ENCODE assay signal across 9 cellular contexts in the genomic region with DNA sequence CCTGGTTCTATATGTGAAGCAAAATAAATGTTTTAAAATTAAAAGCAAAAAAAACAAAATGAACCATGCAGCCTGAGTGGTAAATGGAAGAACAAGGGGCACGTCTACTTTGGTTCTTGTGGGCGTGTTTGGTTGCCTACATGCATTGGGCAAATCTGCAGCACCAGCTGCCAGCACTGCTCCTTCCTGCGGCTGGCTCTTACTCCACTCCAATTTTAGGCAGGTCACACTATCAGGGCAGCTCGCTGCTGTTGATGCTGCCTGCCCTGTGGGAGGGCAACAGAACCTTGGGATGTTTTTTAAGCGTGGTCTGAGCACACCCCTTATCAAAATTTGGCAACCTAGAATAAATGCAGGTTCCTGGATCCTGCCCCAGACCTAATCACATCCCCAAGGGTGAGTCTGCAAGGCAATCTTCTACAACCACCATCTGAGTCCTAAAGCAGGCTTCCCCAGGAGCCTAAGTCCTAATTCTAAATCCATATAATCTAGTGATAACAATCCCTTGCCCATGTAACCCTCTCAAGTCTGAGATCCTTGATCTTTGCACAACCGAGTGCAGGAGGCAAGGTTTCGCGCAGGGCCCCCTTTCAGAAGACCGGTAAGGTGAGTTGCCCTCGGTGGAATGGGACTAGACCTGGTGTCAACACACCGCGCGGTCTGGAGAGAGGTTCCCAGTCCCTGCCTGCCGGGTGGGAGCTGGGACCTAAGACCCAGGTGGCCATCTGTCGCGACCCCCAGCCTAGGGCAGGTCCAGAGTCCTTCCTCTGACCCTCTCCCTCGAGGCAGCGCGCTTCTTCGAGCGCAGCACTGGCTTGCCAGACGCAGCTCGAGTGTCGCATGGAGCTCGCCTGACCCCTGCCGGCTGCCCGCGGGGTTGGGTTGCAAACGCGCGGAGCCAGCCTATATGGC. TPM values are rescaled to one million over a fixed set of nuclear protein-coding genes. Genes with fewer than 3 reads are reported as not detected.
DNase-seq lines count a peak whose midpoint lies in the region; ATAC-seq, FAIRE-seq and TF ChIP-seq lines count a peak whose summit lies in the region.
"Had no signal": no experiment of that assay in that cellular context is flagged by ENCODE, and none has a peak within 500 bp of the region (broad histone marks: within the 10 kb centered on the region; RNA-seq: fewer than 3 reads in every experiment).

No MANE protein-coding gene starts in this region.

- no peak for ATAC-seq in HG03469 (IDR thresholded peaks at IDR 0.05; ENCODE audit: unreplicated experiment)

- FAIRE-seq in GM19239 (lab: Jason Lieb, UNC) = no peak
- FAIRE-seq in small intestine (lab: Jason Lieb, UNC) = no peak

- H3K27me3 ChIP-seq in BJ (ENCODE audit: control insufficient read depth, insufficient read depth, low read length) (no peaks in the 10 kb centered on the region), small intestine (ENCODE audit: control insufficient read depth in 2 of 2, insufficient read depth in 2 of 2, low read length in 2 of 2) (no peaks in the 10 kb centered on the region)

- no peak overlapping the region for H3K4me3 ChIP-seq in BJ (ENCODE audit: low read depth, low read length)
- H3K4me3 ChIP-seq in small intestine (ENCODE audit: low read depth in 1 of 2, low read length in 2 of 2) = no peak overlapping the region

- peak overlapping the region in 1 of 2 donors; percentile 66 for H3K27ac ChIP-seq in small intestine (ENCODE audit: low read depth in 1 of 2, low read length in 1 of 2)
- H3K27ac ChIP-seq: KMS-11 had no signal

- H3K9me3 ChIP-seq in small intestine (ENCODE audit: control insufficient read depth, low read depth) = no peaks in the 10 kb centered on the region

- 5 to 12% (median 9%) methylated on average over 31 of the region's 31 CpGs for WGBS in small intestine, 3 donors

- POLR2A ChIA-PET in BJ (lab: Charles Lee) = no interaction called here

- DNase-seq in BJ (ENCODE audit: low read depth) = no peak
- peak; percentile 95 for DNase-seq in GM19239 (ENCODE audit: insufficient read length, low spot score)
- peak; percentile 78 for DNase-seq in T-helper 9 cell
- DNase-seq in anterior cingulate cortex (lab: John Stamatoyannopoulos, UW) = peak in 54 of 58 donors; percentile 27 to 83 (median 60)
- peak; percentile 40 to 63 for DNase-seq in hippocampal formation (lab: John Stamatoyannopoulos, UW)
- peak; percentile 73 for DNase-seq in small intestine

- CTCF ChIA-PET in BJ (lab: Yijun Ruan, JAX) = interaction anchor here (0.8 to 7.8 kb wide), 29 partner anchors 9 to 211 kb away, joined by 3 to 64 read pairs (median 5); a partner anchor contains a TSS

- H3K36me3 ChIP-seq in BJ (ENCODE audit: control insufficient read depth, insufficient read depth, low read length) (no peaks in the 10 kb centered on the region; the same call in 1 of the 2 replicates), small intestine (ENCODE audit: control insufficient read depth in 2 of 2, insufficient read depth in 2 of 2, low read length in 2 of 2) (no peaks in the 10 kb centered on the region)

- no peaks in the 10 kb centered on the region for H3K4me1 ChIP-seq in small intestine (ENCODE audit: control insufficient read depth in 2 of 2, insufficient read depth in 1 of 2, low read depth in 1 of 2, low read length in 1 of 2)

- peak; percentile 99 for TF ChIP-seq CTCF in BJ (IDR thresholded peaks at IDR 0.05; ENCODE audit: insufficient read depth, low read depth, low read length)
- TF ChIP-seq CTCF in LNCAP (IDR thresholded peaks at IDR 0.05) = peak; percentile 96

RNA-seq across cellular contexts. Expression of a gene that starts 15.9 kb away (rescaled TPM):
- polyA plus RNA-seq in BJ (2011; rRNA removed) (48.6 and 63.9 TPM in 2 replicates), small intestine (10 to 100 TPM; 20.0 to 58.3 (median 22.8) TPM)
- polyA minus RNA-seq in BJ (2011; rRNA and poly(A)+ RNA removed) = 36.4 and 62.5 TPM in 2 replicates

RNA-seq across cellular contexts. Expression of a gene that starts 19.3 kb away (rescaled TPM):
- polyA plus RNA-seq in BJ (2011; rRNA removed) (3.2 and 3.3 TPM in 2 replicates), small intestine (10 to 100 TPM; 10.7 to 13.3 (median 11.6) TPM)
- polyA minus RNA-seq in BJ (2011; rRNA and poly(A)+ RNA removed) = 4.2 and 5.2 TPM in 2 replicates

RNA-seq across cellular contexts. Expression of a gene that starts 39.0 kb away (rescaled TPM):
- polyA plus RNA-seq in BJ (2011; rRNA removed) (26.4 and 32.5 TPM in 2 replicates), small intestine (10 to 100 TPM in 1 of 3 donors, 1 to 10 TPM in 2; 4.1 to 24.3 (median 5.6) TPM)
- polyA minus RNA-seq in BJ (2011; rRNA and poly(A)+ RNA removed) = 23.9 and 28.2 TPM in 2 replicates

RNA-seq across cellular contexts. Expression of a gene that starts 49.3 kb away (rescaled TPM):
- 18.6 and 32.3 TPM in 2 replicates for polyA plus RNA-seq in BJ (2011; rRNA removed)
- polyA minus RNA-seq in BJ (2011; rRNA and poly(A)+ RNA removed) = 14.3 and 16.3 TPM in 2 replicates
- 1 to 10 TPM in 2 of 3 donors, under 1 TPM in 1; 0.45 to 6.3 (median 1.1) TPM for polyA plus RNA-seq in small intestine
